ENCODE assay signal across 16 cellular contexts in the genomic region with DNA sequence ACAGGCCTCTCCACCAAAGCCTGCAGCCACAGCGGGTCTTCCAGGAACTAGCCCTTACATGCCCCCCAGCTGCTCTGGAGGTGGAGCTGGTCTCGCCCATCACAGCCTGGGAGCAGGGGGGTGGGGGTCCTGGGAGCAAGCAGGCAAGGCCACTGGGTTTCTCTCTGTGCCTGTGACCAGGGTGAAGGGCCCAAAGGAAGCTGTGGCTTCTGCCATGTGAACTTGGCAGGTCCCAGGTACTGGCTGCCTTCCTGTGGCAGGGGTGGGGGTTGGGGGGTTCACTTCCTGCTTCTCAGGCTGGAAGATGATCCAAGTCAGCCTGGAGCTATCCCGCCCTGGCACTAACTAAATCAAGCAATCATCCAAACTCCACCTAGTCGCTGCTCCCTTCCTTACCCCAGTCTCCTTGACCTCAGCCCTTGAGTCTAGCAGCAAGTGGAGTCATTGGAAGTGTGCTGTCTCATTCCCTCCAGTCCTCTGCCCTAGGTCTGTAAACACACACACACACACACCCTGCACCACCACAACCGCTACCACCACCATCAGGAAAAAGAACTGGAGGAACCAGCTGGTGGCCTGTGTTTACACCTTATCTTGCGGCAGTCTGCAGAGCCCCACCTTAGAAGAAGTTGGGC. TPM values are rescaled to one million over a fixed set of nuclear protein-coding genes. Genes with fewer than 3 reads are reported as not detected.
DNase-seq lines count a peak whose midpoint lies in the region; ATAC-seq, FAIRE-seq and TF ChIP-seq lines count a peak whose summit lies in the region.
"Had no signal": no experiment of that assay in that cellular context is flagged by ENCODE, and none has a peak within 500 bp of the region (broad histone marks: within the 10 kb centered on the region; RNA-seq: fewer than 3 reads in every experiment).

No MANE protein-coding gene starts in this region.

- H2BK20ac ChIP-seq in IMR-90 (ENCODE audit: low read depth, low read length) = no peak overlapping the region

- no peak for TF ChIP-seq EP300 in A549 (IDR thresholded peaks at IDR 0.05)

- H2BK5ac ChIP-seq in IMR-90 (ENCODE audit: low read depth, low read length, poor library complexity, severe bottlenecking) = no peak overlapping the region

- H3K18ac ChIP-seq in IMR-90 (ENCODE audit: low read depth, low read length) = no peak overlapping the region

- no peak for FAIRE-seq in A549 (lab: Jason Lieb, UNC)

- H3K56ac ChIP-seq in IMR-90 (ENCODE audit: extremely low read depth, insufficient read depth, low read length) = no peak overlapping the region

- no peak overlapping the region for H4K5ac ChIP-seq in IMR-90 (ENCODE audit: low read depth, low read length)

- ATAC-seq in A549 (peak in 1 of 2 experiments; percentile 48; a peak in 3 of 6 replicates), IMR-90 (ENCODE audit: low read depth) (no peak)

- POLR2A ChIA-PET in A549 (lab: Yijun Ruan, JAX) (no interaction called here), IMR-90 (lab: Charles Lee; ENCODE audit: unreplicated experiment) (no interaction called here)

- H3K4me2 ChIP-seq in A549 (peak overlapping the region; percentile 45), IMR-90 (ENCODE audit: low read depth, low read length) (no peak overlapping the region)

- dilution Hi-C loops in IMR-90 (cut with HindIII; ENCODE audit: low sequenced_read_pairs, unreplicated experiment) = no loop called here

- H3K36me3 ChIP-seq in IMR-90 (ENCODE audit: control insufficient read depth, insufficient read depth, low read length) = no peaks in the 10 kb centered on the region

- peaks cover 10% of the 10 kb centered on the region for H3K9me3 ChIP-seq in A549
- H3K9me3 ChIP-seq in IMR-90 (ENCODE audit: control insufficient read depth, insufficient read depth, low read length) = peaks cover 4% of the 10 kb centered on the region; the same call in 1 of the 2 replicates

- intact Hi-C loops in IMR-90 (cut with micrococcal nuclease) = no loop called here

- no peak overlapping the region for H2AK5ac ChIP-seq in IMR-90 (ENCODE audit: low read depth, low read length)

- no TSS peak for BruUV-seq in IMR-90 (replicated peaks; lab: Mats Ljungman, UMichigan)

- no peak overlapping the region; the same call in 1 of the 2 replicates for H3K4ac ChIP-seq in IMR-90 (ENCODE audit: low read depth, low read length)

- H4K20me1 ChIP-seq in IMR-90 (ENCODE audit: insufficient read depth, low read length) = no peaks in the 10 kb centered on the region

- TF ChIP-seq POLR2A in A549 (IDR thresholded peaks at IDR 0.05; ENCODE audit: low read length) = no peak
- no peak for TF ChIP-seq POLR2A in IMR-90 (IDR thresholded peaks at IDR 0.05; ENCODE audit: low read depth, low read length)

- H2BK15ac ChIP-seq in IMR-90 (ENCODE audit: low read depth, low read length) = no peak overlapping the region

- 0 out of 2 replicates have a peak, but pooled peaks cover 3% of the 10 kb centered on the region for H3K27me3 ChIP-seq in IMR-90 (ENCODE audit: control insufficient read depth, insufficient read depth, low read length)

- whole genome bisulfite sequencing in A549 (ENCODE audit: missing lambda C conversion rate) = 48% methylated on average over 5 of the region's 6 CpGs
- no CpG with 5 or more reads among the region's 6 CpGs for WGBS in IMR-90 (ENCODE audit: extremely low coverage in 2 of 2, insufficient read length in 1 of 2), 2 experiments

- no peak overlapping the region for H3K9ac ChIP-seq in IMR-90 (ENCODE audit: low read depth, low read length)

- H3K23ac ChIP-seq in IMR-90 (ENCODE audit: low read depth, low read length) = no peak overlapping the region

- H4K91ac ChIP-seq in IMR-90 (ENCODE audit: insufficient read depth, low read depth, low read length) = no peak overlapping the region

- H3K9me1 ChIP-seq in IMR-90 (ENCODE audit: insufficient read depth, low read length) = no peaks in the 10 kb centered on the region; the same call in 1 of the 2 replicates

- in situ Hi-C loops in IMR-90 (cut with MboI; ENCODE audit: low sequenced_read_pairs) = no loop called here

- H3K27ac ChIP-seq in A549 (peak overlapping the region; percentile 67 to 90), IMR-90 (ENCODE audit: insufficient read depth, low read length) (no peak overlapping the region), caudate nucleus (ENCODE audit: low read depth, low read length) (peak overlapping the region; percentile 75)

- H3K4me3 ChIP-seq in A549 (no peak overlapping the region), IMR-90 (ENCODE audit: insufficient read depth, low read depth, low read length) (no peak overlapping the region)

- H2BK120ac ChIP-seq in IMR-90 (ENCODE audit: low read depth, low read length) = no peak overlapping the region

- peak overlapping the region; percentile 82 for H2AK9ac ChIP-seq in IMR-90 (replicated peaks; ENCODE audit: low read depth, low read length, poor library complexity)

- TF ChIP-seq RAD21 in A549 (conservative IDR thresholded peaks at IDR 0.05 in 1 of 2, IDR thresholded peaks at IDR 0.05 in 1 of 2) (no peak), IMR-90 (IDR thresholded peaks at IDR 0.05; ENCODE audit: low read length) (no peak)

- H2AFZ ChIP-seq in IMR-90 (replicated peaks; ENCODE audit: low read length, poor library complexity) = peak overlapping the region; percentile 81

- TF ChIP-seq CTCF in A549 (IDR thresholded peaks at IDR 0.05) = no peak
- TF ChIP-seq CTCF in IMR-90 (conservative IDR thresholded peaks at IDR 0.05; ENCODE audit: low read depth, low read length) = no peak

- H3K4me1 ChIP-seq in A549 (peaks cover 29% of the 10 kb centered on the region), IMR-90 (ENCODE audit: control insufficient read depth, insufficient read depth, low read length) (peaks cover 17% of the 10 kb centered on the region)

- DNase-seq in A549 (ENCODE audit: low read depth in 1 of 2, low spot score in 1 of 2) = peak; percentile 33 to 78
- DNase-seq in IMR-90 = no peak
- DNase-seq in caudate nucleus (lab: John Stamatoyannopoulos, UW) = no peak
- DNase-seq in mucosa of gallbladder (ENCODE audit: low spot score) = peak; percentile 91
- no peak for DNase-seq in stimulated activated CD4-positive, alpha-beta T cell treated with anti-CD3 and anti-CD28 coated beads, Interleukin-12 subunit alpha, Interleukin-12 subunit beta, amount 100 ng/mL, for 4 hours
- DNase-seq in D341Med (ENCODE audit: low spot score) = no peak
- DNase-seq in NCI-H1417 (lab: John Stamatoyannopoulos, UW) = no peak
- DNase-seq in activated CD8-positive, alpha-beta memory T cell treated with anti-CD3 and anti-CD28 coated beads, Interleukin-2, amount 50 U/mL, for 4 hours = no peak
- DNase-seq: activated naive CD4-positive, alpha-beta T cell treated with anti-CD3 and anti-CD28 coated beads, Interleukin-2, amount 50 U/mL, for 16 hours; NCI-H1930; T-helper 2 cell had no signal

- H3K79me1 ChIP-seq in IMR-90 (ENCODE audit: low read depth in 1 of 2, low read length in 2 of 2) = no peaks in the 10 kb centered on the region

- peak overlapping the region in 1 of 2 experiments; percentile 28; a peak in 1 of 4 replicates for H4K8ac ChIP-seq in IMR-90 (ENCODE audit: low read depth in 2 of 2, low read length in 2 of 2)

- H3K14ac ChIP-seq in IMR-90 (replicated peaks; ENCODE audit: low read depth, low read length) = no peak overlapping the region

- CTCF ChIA-PET in A549 (lab: Yijun Ruan, JAX) = interaction anchor here (0.8 to 3.8 kb wide), 8 partner anchors 11 to 137 kb away, joined by 3 to 22 read pairs (median 4); no protein-coding TSS in a partner anchor
- CTCF ChIA-PET in IMR-90 (lab: Yijun Ruan, JAX) = interaction anchor here (1.0 kb wide), 1 partner anchor 17 kb away, joined by 3 read pairs; no protein-coding TSS in a partner anchor

TF ChIP-seq in A549, 52 proteins besides CTCF, POLR2A, EP300 and RAD21 (continues in another document):
- TF ChIP-seq ZNF302 (CRISPR knock-in tag; IDR thresholded peaks at IDR 0.05) (no peak), MAFK (IDR thresholded peaks at IDR 0.05; ENCODE audit: partially characterized antibody) (peak; percentile 14), MYC (IDR thresholded peaks at IDR 0.05; ENCODE audit: borderline replicate concordance, low read length) (no peak), HEYL (CRISPR knock-in tag; IDR thresholded peaks at IDR 0.05) (0 out of 2 replicates have a peak, but pooled peaks have one; percentile 66)

TF ChIP-seq in IMR-90, 13 proteins besides CTCF, POLR2A, EP300 and RAD21 (continues in another document):
- no peak for TF ChIP-seq MXI1 (IDR thresholded peaks at IDR 0.05; ENCODE audit: borderline replicate concordance, low read depth, low read length)
- TF ChIP-seq BHLHE40 (IDR thresholded peaks at IDR 0.05; ENCODE audit: low read depth, low read length) = no peak
- no peak for TF ChIP-seq MAFK (IDR thresholded peaks at IDR 0.05; ENCODE audit: low read depth, low read length)
- TF ChIP-seq RCOR1 (IDR thresholded peaks at IDR 0.05; ENCODE audit: insufficient replicate concordance, low read length) = no peak

RNA-seq across cellular contexts. Expression of gene MLKL, which starts 29.5 kb away (rescaled TPM):
- polyA plus RNA-seq in A549 (2011; rRNA removed) = 17.9 and 18.8 TPM in 2 replicates
- 9.6 and 10.2 TPM in 2 replicates for polyA plus RNA-seq in A549 (2012; cell fraction: cytosol; rRNA removed)
- polyA plus RNA-seq in A549 (2012; cell fraction: nucleus; rRNA removed) = 11.6 and 14.2 TPM in 2 replicates
- 12.3 to 14.3 TPM (median 12.6 TPM) in 3 replicates for polyA plus RNA-seq in A549 (2017; fragmentation: RNase III; extraction: RNeasy Plus Mini Kit Qiagen cat#74134 plus additional on column Dnase treatment)
- 6.2 and 8.9 TPM in 2 replicates for polyA minus RNA-seq in A549 (2011; rRNA and poly(A)+ RNA removed)
- 4.2 and 4.5 TPM in 2 replicates for total RNA-seq in IMR-90 (2012; rRNA removed)
- 3.6 and 3.7 TPM in 2 replicates for polyA plus RNA-seq in IMR-90 (2012; rRNA removed)
- polyA plus RNA-seq in IMR-90 (2012; cell fraction: cytosol; rRNA removed) = 1.2 and 1.6 TPM in 2 replicates
- polyA plus RNA-seq in IMR-90 (2012; cell fraction: nucleus; rRNA removed; ENCODE audit: low replicate concordance) = 3.8 and 14.0 TPM in 2 replicates
- 12.8 TPM for total RNA-seq in mucosa of gallbladder

RNA-seq across cellular contexts. Expression of gene FA2H, which starts 44.5 kb away (rescaled TPM):
- 7.1 and 11.0 TPM in 2 replicates for polyA plus RNA-seq in A549 (2011; rRNA removed)
- polyA plus RNA-seq in A549 (2012; cell fraction: cytosol; rRNA removed) = 9.9 and 14.4 TPM in 2 replicates
- 15.7 and 23.4 TPM in 2 replicates for polyA plus RNA-seq in A549 (2012; cell fraction: nucleus; rRNA removed)
- polyA plus RNA-seq in A549 (2017; fragmentation: RNase III; extraction: RNeasy Plus Mini Kit Qiagen cat#74134 plus additional on column Dnase treatment) = 5.3 to 9.2 TPM (median 5.6 TPM) in 3 replicates
- polyA minus RNA-seq in A549 (2011; rRNA and poly(A)+ RNA removed) = 15.0 and 20.6 TPM in 2 replicates
- total RNA-seq in IMR-90 (2012; rRNA removed) = not detected in 2 replicates
- polyA plus RNA-seq in IMR-90 (2012; rRNA removed) = not detected in 2 replicates
- 0.01 TPM in 1 of 2 replicates, not detected in the other for polyA plus RNA-seq in IMR-90 (2012; cell fraction: cytosol; rRNA removed)
- 0.02 TPM in 1 of 2 replicates, not detected in the other for polyA plus RNA-seq in IMR-90 (2012; cell fraction: nucleus; rRNA removed; ENCODE audit: low replicate concordance)
- total RNA-seq in mucosa of gallbladder = 82.2 TPM
- total RNA-seq: activated CD8-positive, alpha-beta memory T cell treated with anti-CD3 and anti-CD28 coated beads for 36 hours; dermis blood vessel endothelial cell; glomerular endothelial cell; lung microvascular endothelial cell; subcutaneous adipose tissue had no signal

Comparison
In these comparisons a context has a peak if more than half of its experiments do, and no peak if none do; other contexts are left out.
1. DNase-seq: peak in A549 (2 of 2) and mucosa of gallbladder (single experiment); none in IMR-90 (single experiment), caudate nucleus (0 of 61), stimulated activated CD4-positive, alpha-beta T cell treated with anti-CD3 and anti-CD28 coated beads, Interleukin-12 subunit alpha, Interleukin-12 subunit beta, amount 100 ng/mL, for 4 hours (single experiment), D341Med (single experiment), NCI-H1417 (0 of 3) and activated CD8-positive, alpha-beta memory T cell treated with anti-CD3 and anti-CD28 coated beads, Interleukin-2, amount 50 U/mL, for 4 hours (single experiment).
2. RNA of gene FA2H, which starts 44.5 kb away (total RNA-seq): 82.2 TPM in mucosa of gallbladder (single experiment); not detected in IMR-90; every median in the first group is over 10 times any median in the second.